8 cellular contexts compared by ENCODE assay signal in the genomic region with DNA sequence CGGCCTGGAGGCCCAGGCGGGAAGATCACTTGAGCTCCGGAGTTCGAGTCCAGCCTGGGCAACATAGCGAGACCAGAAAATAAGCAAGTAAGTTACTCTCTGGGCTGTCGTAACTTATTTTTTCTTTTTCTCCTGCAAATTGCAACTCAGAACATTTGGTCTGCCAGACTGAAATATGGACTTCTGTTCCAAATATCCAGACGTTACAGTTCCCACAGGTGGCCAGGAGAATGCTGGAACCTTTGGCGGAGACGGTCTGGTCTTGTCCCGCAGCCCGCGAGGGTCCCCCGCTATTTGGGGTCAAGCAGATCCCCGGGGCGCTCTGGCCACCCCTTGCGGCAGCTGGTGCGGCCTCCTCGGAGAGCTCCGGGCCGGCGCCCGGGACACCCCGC. TPM values are rescaled to one million over a fixed set of nuclear protein-coding genes. Genes with fewer than 3 reads are reported as not detected.
A peak's percentile ranks its signal among the peaks of the same experiment; 100 is the strongest.
DNase-seq lines count a peak whose midpoint lies in the region; ATAC-seq and TF ChIP-seq lines count a peak whose summit lies in the region.

No MANE protein-coding gene starts in this region.

- H3K36me3 Mint-ChIP-seq in T-helper 1 cell treated with Interleukin-12 subunit alpha and Interleukin-12 subunit beta and Interleukin-4 antibody, amounts not matched to agents 30 μg/mL and 1 μg/mL, for 36 hours (ENCODE audit: low read depth), result no peaks in the 10 kb centered on the region

- peaks cover 4 to 9% of the 10 kb centered on the region in 2 donors for H3K4me1 ChIP-seq in ascending aorta
- H3K4me1 ChIP-seq in left lung, result peaks cover 0 to 14% of the 10 kb centered on the region in 2 donors

- H3K27ac ChIP-seq in ascending aorta (no peak overlapping the region), left lung (no peak overlapping the region), temporal lobe (ENCODE audit: low read depth, low read length) (peak overlapping the region; percentile 95)

- peak overlapping the region; percentile 87 to 88 for H3K4me3 ChIP-seq in ascending aorta
- H3K4me3 ChIP-seq in left lung, result peak overlapping the region; percentile 38 to 51

- H3K9me3 ChIP-seq in ascending aorta (no peaks in the 10 kb centered on the region), left lung (no peaks in the 10 kb centered on the region)

- ATAC-seq in left lung, result no peak

- intact Hi-C loops in ascending aorta (cut with DNase I), result no loop called here
- intact Hi-C loops in left lung (cut with DNase I), result no loop called here

- DNase-seq in T-helper 1 cell, result no peak
- no peak for DNase-seq in ascending aorta (ENCODE audit: low spot score in 2 of 2)
- no peak for DNase-seq in left lung
- no peak for DNase-seq in HT-29 (ENCODE audit: low spot score)
- no peak for DNase-seq in NCI-H748 (lab: John Stamatoyannopoulos, UW; ENCODE audit: unreplicated experiment)
- DNase-seq in mesenteric fat pad (ENCODE audit: low spot score), result no peak

- H3K27me3 ChIP-seq in ascending aorta, result no peaks in the 10 kb centered on the region
- peaks cover 12 to 42% of the 10 kb centered on the region in 2 donors for H3K27me3 ChIP-seq in left lung

- H3K4me1 Mint-ChIP-seq in T-helper 1 cell treated with Interleukin-12 subunit alpha and Interleukin-12 subunit beta and Interleukin-4 antibody, amounts not matched to agents 30 μg/mL and 1 μg/mL, for 36 hours (ENCODE audit: low read depth), result peaks cover 4% of the 10 kb centered on the region

- peaks cover 66% of the 10 kb centered on the region for H3K27me3 Mint-ChIP-seq in T-helper 1 cell treated with Interleukin-12 subunit alpha and Interleukin-12 subunit beta and Interleukin-4 antibody, amounts not matched to agents 30 μg/mL and 1 μg/mL, for 36 hours (ENCODE audit: low read depth)

- no peaks in the 10 kb centered on the region for H3K36me3 ChIP-seq in ascending aorta
- H3K36me3 ChIP-seq in left lung, result no peaks in the 10 kb centered on the region

- TF ChIP-seq CTCF in ascending aorta (IDR thresholded peaks at IDR 0.05) (no peak), left lung (IDR thresholded peaks at IDR 0.05) (no peak)

- H3K27ac Mint-ChIP-seq in T-helper 1 cell treated with Interleukin-12 subunit alpha and Interleukin-12 subunit beta and Interleukin-4 antibody, amounts not matched to agents 30 μg/mL and 1 μg/mL, for 36 hours, result no peak overlapping the region

- H3K9me3 Mint-ChIP-seq in T-helper 1 cell treated with Interleukin-12 subunit alpha and Interleukin-12 subunit beta and Interleukin-4 antibody, amounts not matched to agents 30 μg/mL and 1 μg/mL, for 36 hours, result no peaks in the 10 kb centered on the region

- H3K4me3 Mint-ChIP-seq in T-helper 1 cell treated with Interleukin-12 subunit alpha and Interleukin-12 subunit beta and Interleukin-4 antibody, amounts not matched to agents 30 μg/mL and 1 μg/mL, for 36 hours, result peak overlapping the region; percentile 31

RNA-seq across cellular contexts. Expression of gene PLEKHH1, which starts 0.5 kb away (rescaled TPM):
- total RNA-seq in ascending aorta (15.0 TPM), left lung (1 to 10 TPM; 1.2 to 2.7 TPM), temporal lobe (6.9 TPM), mesenteric fat pad (6.8 TPM)
- total RNA-seq in HT-29 (2014; rRNA removed; shearing (Covaris generic)), result 11.0 and 12.7 TPM in 2 replicates

RNA-seq across cellular contexts. Expression of gene TMEM229B, which starts 44.1 kb away (rescaled TPM):
- total RNA-seq in ascending aorta, result 5.5 TPM
- total RNA-seq in left lung, result 1 to 10 TPM; 3.1 to 7.7 TPM
- 22.6 TPM for total RNA-seq in temporal lobe
- total RNA-seq in HT-29 (2014; rRNA removed; shearing (Covaris generic)), result 0.08 and 0.15 TPM in 2 replicates
- 1.7 TPM for total RNA-seq in mesenteric fat pad
